ENCODE assay signal across 6 cellular contexts in genomic region chr19:1904385-1905070, GRCh38. TPM values are rescaled to one million over a fixed set of nuclear protein-coding genes. Genes with fewer than 3 reads are reported as not detected.
DNase-seq lines count a peak whose midpoint lies in the region; ATAC-seq and TF ChIP-seq lines count a peak whose summit lies in the region.

No MANE protein-coding gene starts in this region.

- peak overlapping the region; percentile 68 for H3K4me3 ChIP-seq in GM12865 (ENCODE audit: low read depth, low read length)
- H3K4me3 ChIP-seq in breast epithelium = peak overlapping the region; percentile 69 to 82 (median 70)

- H3K4me1 ChIP-seq in breast epithelium = peaks cover 6% of the 10 kb centered on the region in 2 donors

- H3K27me3 ChIP-seq in breast epithelium = no peaks in the 10 kb centered on the region

- H3K27ac ChIP-seq in breast epithelium = peak overlapping the region; percentile 94 to 95

- TF ChIP-seq CTCF in GM12865 (IDR thresholded peaks at IDR 0.05; ENCODE audit: insufficient read depth, low read depth, low read length, missing control alignments) (no peak), breast epithelium (IDR thresholded peaks at IDR 0.05) (no peak), omental fat pad (IDR thresholded peaks at IDR 0.05) (no peak)

- TF ChIP-seq POLR2A in breast epithelium (IDR thresholded peaks at IDR 0.05) = no peak

- ATAC-seq in omental fat pad (ENCODE audit: low FRiP score) (peak; percentile 1), HG03159 (IDR thresholded peaks at IDR 0.05; ENCODE audit: unreplicated experiment) (no peak)
- no peak for ATAC-seq in activated CD4-positive, CD25-positive, alpha-beta regulatory T cell treated with anti-CD3 and anti-CD28 coated beads, Interleukin-2, amount 50 U/mL, for 24 hours

- peak; percentile 90 for DNase-seq in GM12865 (ENCODE audit: low read depth)
- DNase-seq in HT-29 (ENCODE audit: low spot score) = peak; percentile 59
- peak; percentile 70 to 83 for DNase-seq in breast epithelium (ENCODE audit: low spot score in 2 of 2)
- DNase-seq in omental fat pad (ENCODE audit: low spot score) = no peak

- H3K36me3 ChIP-seq in breast epithelium = no peaks in the 10 kb centered on the region

- H3K9me3 ChIP-seq in breast epithelium = no peaks in the 10 kb centered on the region

- intact Hi-C loops in breast epithelium (cut with DNase I; ENCODE audit: low total_unique reads) = loop anchor here (10.0 kb wide), 1 partner anchor 190 kb away; the partner anchor contains the start of genes IZUMO4 and MOB3A

RNA-seq across cellular contexts. Expression of gene ADAT3, which starts 0.7 kb away (rescaled TPM):
- 3.2 and 6.9 TPM in 2 replicates for total RNA-seq in HT-29 (2014; rRNA removed; shearing (Covaris generic))
- total RNA-seq in breast epithelium = 1 to 10 TPM; 1.1 to 5.4 (median 4.9) TPM
- total RNA-seq in omental fat pad = 1 to 10 TPM; 2.4 to 6.2 (median 3.9) TPM

RNA-seq across cellular contexts. Expression of gene SCAMP4, which starts 0.7 kb away (rescaled TPM):
- total RNA-seq in HT-29 (2014; rRNA removed; shearing (Covaris generic)) = 67.6 and 73.3 TPM in 2 replicates
- total RNA-seq in breast epithelium (10 to 100 TPM; 41.4 to 66.6 (median 44.6) TPM), omental fat pad (10 to 100 TPM; 38.0 to 57.8 (median 45.6) TPM)

RNA-seq across cellular contexts. Expression of gene ABHD17A, which starts 19.2 kb away (rescaled TPM):
- total RNA-seq in HT-29 (2014; rRNA removed; shearing (Covaris generic)) = 136 and 141 TPM in 2 replicates
- 10 to 100 TPM; 62.4 to 81.3 (median 76.0) TPM for total RNA-seq in breast epithelium
- 100 to 1,000 TPM in 1 of 4 donors, 10 to 100 TPM in 3; 70.1 to 117 (median 87.8) TPM for total RNA-seq in omental fat pad

RNA-seq across cellular contexts. Expression of gene CSNK1G2, which starts 36.4 kb away (rescaled TPM):
- 175 and 178 TPM in 2 replicates for total RNA-seq in HT-29 (2014; rRNA removed; shearing (Covaris generic))
- total RNA-seq in breast epithelium = 10 to 100 TPM; 31.5 to 76.7 (median 68.2) TPM
- 10 to 100 TPM; 49.3 to 76.6 (median 52.3) TPM for total RNA-seq in omental fat pad

RNA-seq across cellular contexts. Expression of gene KLF16, which starts 41.1 kb away (rescaled TPM):
- 25.2 and 34.5 TPM in 2 replicates for total RNA-seq in HT-29 (2014; rRNA removed; shearing (Covaris generic))
- total RNA-seq in breast epithelium (1 to 10 TPM; 2.9 to 4.6 (median 4.1) TPM), omental fat pad (10 to 100 TPM in 1 of 4 donors, 1 to 10 TPM in 3; 4.0 to 19.5 (median 6.7) TPM)
